Comparison of ENCODE assay signal across 35 cellular contexts in genomic region chr1:88544166-88544565, GRCh38.
"Had no signal": no experiment of that assay in that cellular context is flagged by ENCODE, and none has a peak within 500 bp of the region (broad histone marks: within the 10 kb centered on the region; RNA-seq: fewer than 3 reads in every experiment).

No MANE protein-coding gene starts in this region.

- H3K27me3 ChIP-seq: adrenal gland, body of pancreas, esophagus muscularis mucosa, gastroesophageal sphincter had no signal

- H3K36me3 ChIP-seq: adrenal gland, esophagus muscularis mucosa, gastroesophageal sphincter, WERI-Rb-1 had no signal

- H3K9me3 Mint-ChIP-seq: activated B cell treated with CpG ODN at 0.5 μM for 24 hours; activated CD8-positive, alpha-beta T cell treated with anti-CD3 and anti-CD28 coated beads for 36 hours; activated naive CD4-positive, alpha-beta T cell treated with anti-CD3 and anti-CD28 coated beads, Interleukin-2, amount 50 U/mL, for 24 hours; activated naive CD8-positive, alpha-beta T cell treated with anti-CD3 and anti-CD28 coated beads for 36 hours; activated naive CD8-positive, alpha-beta T cell treated with anti-CD3 and anti-CD28 coated beads, Interleukin-2, amount 50 U/mL, for 24 hours; activated T-cell treated with anti-CD3 and anti-CD28 coated beads, Interleukin-2, amount 50 U/mL, for 4 hours; effector memory CD8-positive, alpha-beta T cell; T-cell; T-helper 2 cell treated with Interferon-gamma antibody and Interleukin-4, amounts not matched to agents 5 μg/mL and 100 μg/mL, for 36 hours had no signal

- H3K27ac ChIP-seq: adrenal gland, body of pancreas, esophagus muscularis mucosa, gastroesophageal sphincter, WERI-Rb-1 had no signal

- H3K4me1 ChIP-seq: adrenal gland, body of pancreas, gastroesophageal sphincter had no signal

- DNase-seq: activated B cell treated with CpG ODN at 0.5 μM for 24 hours; activated CD4-positive, alpha-beta T cell treated with anti-CD3 and anti-CD28 coated beads for 48 hours; activated CD4-positive, alpha-beta T cell treated with anti-CD3 and anti-CD28 coated beads, Interleukin-2, amount 50 U/mL, for 1 hour; activated CD4-positive, alpha-beta T cell treated with anti-CD3 and anti-CD28 coated beads, Interleukin-2, amount 50 U/mL, for 48 hours; activated CD8-positive, alpha-beta memory T cell treated with anti-CD3 and anti-CD28 coated beads for 24 hours; activated CD8-positive, alpha-beta T cell treated with anti-CD3 and anti-CD28 coated beads for 36 hours; activated effector memory CD4-positive, alpha-beta T cell treated with Interleukin-2 at 50 U/mL for 16 hours; activated gamma-delta T cell treated with Interleukin-2 at 50 U/mL for 16 hours; activated naive CD4-positive, alpha-beta T cell treated with Interleukin-2 at 50 U/mL for 16 hours; activated naive CD8-positive, alpha-beta T cell treated with anti-CD3 and anti-CD28 coated beads for 36 hours; activated naive CD8-positive, alpha-beta T cell treated with anti-CD3 and anti-CD28 coated beads, Interleukin-2, amount 50 U/mL, for 24 hours; activated T-cell treated with anti-CD3 and anti-CD28 coated beads, Interleukin-2, amount 50 U/mL, for 4 hours; amygdala; aorta; body of pancreas; cortex of kidney; dermis blood vessel endothelial cell; effector CD4-positive, alpha-beta T cell; effector memory CD8-positive, alpha-beta T cell; erythroblast; foreskin melanocyte; SW 1271; T-cell; T-helper 17 cell; T1000; WERI-Rb-1 had no signal

- ATAC-seq: activated CD4-positive, CD25-positive, alpha-beta regulatory T cell treated with anti-CD3 and anti-CD28 coated beads, Interleukin-2, amount 50 U/mL, for 24 hours; activated CD8-positive, alpha-beta T cell treated with anti-CD3 and anti-CD28 coated beads for 36 hours; activated naive CD8-positive, alpha-beta T cell treated with anti-CD3 and anti-CD28 coated beads, Interleukin-2, amount 50 U/mL, for 24 hours; activated T-cell treated with anti-CD3 and anti-CD28 coated beads, Interleukin-2, amount 50 U/mL, for 4 hours; activated T-helper 17 cell treated with anti-CD3 and anti-CD28 coated beads, Interleukin-2, amount 50 U/mL, for 72 hours; body of pancreas; effector memory CD8-positive, alpha-beta T cell; gastroesophageal sphincter; T-cell; T-helper 17 cell had no signal

- H3K4me3 Mint-ChIP-seq: activated B cell treated with CpG ODN at 0.5 μM for 24 hours; activated CD8-positive, alpha-beta T cell treated with anti-CD3 and anti-CD28 coated beads for 36 hours; activated naive CD4-positive, alpha-beta T cell treated with anti-CD3 and anti-CD28 coated beads, Interleukin-2, amount 50 U/mL, for 24 hours; activated naive CD8-positive, alpha-beta T cell treated with anti-CD3 and anti-CD28 coated beads for 36 hours; activated naive CD8-positive, alpha-beta T cell treated with anti-CD3 and anti-CD28 coated beads, Interleukin-2, amount 50 U/mL, for 24 hours; activated T-cell treated with anti-CD3 and anti-CD28 coated beads, Interleukin-2, amount 50 U/mL, for 4 hours; activated T-helper 17 cell treated with anti-CD3 and anti-CD28 coated beads, Interleukin-2, amount 50 U/mL, for 72 hours; effector memory CD8-positive, alpha-beta T cell; T-cell; T-helper 17 cell; T-helper 2 cell treated with Interferon-gamma antibody and Interleukin-4, amounts not matched to agents 5 μg/mL and 100 μg/mL, for 36 hours had no signal

- H3K4me3 ChIP-seq: adrenal gland, body of pancreas, esophagus muscularis mucosa, gastroesophageal sphincter had no signal

- H3K27ac Mint-ChIP-seq: activated B cell treated with CpG ODN at 0.5 μM for 24 hours; activated CD8-positive, alpha-beta T cell treated with anti-CD3 and anti-CD28 coated beads for 36 hours; activated naive CD4-positive, alpha-beta T cell treated with anti-CD3 and anti-CD28 coated beads, Interleukin-2, amount 50 U/mL, for 24 hours; activated naive CD8-positive, alpha-beta T cell treated with anti-CD3 and anti-CD28 coated beads for 36 hours; activated naive CD8-positive, alpha-beta T cell treated with anti-CD3 and anti-CD28 coated beads, Interleukin-2, amount 50 U/mL, for 24 hours; effector memory CD8-positive, alpha-beta T cell; T-cell; T-helper 17 cell; T-helper 2 cell treated with Interferon-gamma antibody and Interleukin-4, amounts not matched to agents 5 μg/mL and 100 μg/mL, for 36 hours had no signal

- H3K36me3 Mint-ChIP-seq: activated naive CD4-positive, alpha-beta T cell treated with anti-CD3 and anti-CD28 coated beads, Interleukin-2, amount 50 U/mL, for 24 hours; activated naive CD8-positive, alpha-beta T cell treated with anti-CD3 and anti-CD28 coated beads for 36 hours; T-cell had no signal

- H3K27me3 Mint-ChIP-seq: activated CD8-positive, alpha-beta T cell treated with anti-CD3 and anti-CD28 coated beads for 36 hours; activated naive CD4-positive, alpha-beta T cell treated with anti-CD3 and anti-CD28 coated beads, Interleukin-2, amount 50 U/mL, for 24 hours had no signal

- FAIRE-seq: bronchial epithelial cell, colon had no signal

- H3K9me3 ChIP-seq: body of pancreas, esophagus muscularis mucosa, gastroesophageal sphincter had no signal

- H3K4me1 Mint-ChIP-seq: activated B cell treated with CpG ODN at 0.5 μM for 24 hours; activated naive CD4-positive, alpha-beta T cell treated with anti-CD3 and anti-CD28 coated beads, Interleukin-2, amount 50 U/mL, for 24 hours; activated naive CD8-positive, alpha-beta T cell treated with anti-CD3 and anti-CD28 coated beads for 36 hours; activated naive CD8-positive, alpha-beta T cell treated with anti-CD3 and anti-CD28 coated beads, Interleukin-2, amount 50 U/mL, for 24 hours; activated T-helper 17 cell treated with anti-CD3 and anti-CD28 coated beads, Interleukin-2, amount 50 U/mL, for 72 hours; T-cell; T-helper 17 cell had no signal
